Comparison of ENCODE assay signal across 13 cellular contexts in the genomic region with DNA sequence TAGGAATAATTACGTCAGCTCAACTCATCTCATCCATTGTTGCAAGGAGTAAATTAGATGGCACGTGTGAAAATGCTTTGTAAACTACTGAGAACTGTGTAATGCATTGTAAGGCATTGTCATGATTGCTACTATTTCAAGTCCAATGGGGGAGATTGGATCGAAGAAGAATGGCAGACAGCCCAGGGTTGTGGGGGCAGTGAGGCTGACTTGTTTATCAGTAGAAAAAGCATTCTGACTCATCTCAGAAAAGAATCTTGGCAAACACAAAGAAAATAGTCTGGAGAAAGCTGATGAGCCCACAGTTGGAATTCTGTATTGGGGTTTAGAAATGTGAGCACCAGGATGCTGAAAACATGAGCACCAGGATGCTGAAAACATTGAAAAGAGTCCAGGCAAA. TPM values are rescaled to one million over a fixed set of nuclear protein-coding genes. Genes with fewer than 3 reads are reported as not detected.
A peak's percentile ranks its signal among the peaks of the same experiment; 100 is the strongest.
DNase-seq lines count a peak whose midpoint lies in the region; ATAC-seq and TF ChIP-seq lines count a peak whose summit lies in the region.
"Had no signal": no experiment of that assay in that cellular context is flagged by ENCODE, and none has a peak within 500 bp of the region (broad histone marks: within the 10 kb centered on the region; RNA-seq: fewer than 3 reads in every experiment).

No MANE protein-coding gene starts in this region.

- POLR2A ChIA-PET in AG04450 (lab: Yijun Ruan, JAX) = no interaction called here

- H3K27me3 ChIP-seq in AG04450 (ENCODE audit: control insufficient read depth, insufficient read depth, low read length) = no peaks in the 10 kb centered on the region
- H3K27me3 ChIP-seq: thyroid gland had no signal

- no peak overlapping the region for H3K4me3 ChIP-seq in AG04450 (ENCODE audit: low read depth, low read length)
- H3K4me3 ChIP-seq in epithelial cell of proximal tubule (ENCODE audit: low read depth, low read length) = no peak overlapping the region
- H3K4me3 ChIP-seq: thyroid gland had no signal

- no peak for ATAC-seq in HG03378 (IDR thresholded peaks at IDR 0.05; ENCODE audit: unreplicated experiment)

- TF ChIP-seq CTCF in AG04450 (IDR thresholded peaks at IDR 0.05; ENCODE audit: low read depth, low read length) = no peak
- no peak for TF ChIP-seq CTCF in epithelial cell of proximal tubule (conservative IDR thresholded peaks at IDR 0.05; ENCODE audit: low read depth, low read length)

- H3K27ac ChIP-seq in AG04450 (ENCODE audit: low read depth, low read length) = peak overlapping the region; percentile 67
- H3K27ac ChIP-seq: thyroid gland had no signal

- DNase-seq in AG04450 (ENCODE audit: low read depth, low spot score) = peak; percentile 84
- DNase-seq in M059J (ENCODE audit: low read depth) = peak; percentile 86
- peak; percentile 15 for DNase-seq in epithelial cell of proximal tubule (ENCODE audit: low read depth)
- peak; percentile 83 for DNase-seq in non-pigmented ciliary epithelial cell (ENCODE audit: low read depth)
- no peak for DNase-seq in activated gamma-delta T cell treated with Interleukin-2 at 50 U/mL for 16 hours
- no peak for DNase-seq in RKO (ENCODE audit: low spot score)
- no peak for DNase-seq in KG1 (lab: John Stamatoyannopoulos, UW)
- DNase-seq: activated CD4-positive, alpha-beta memory T cell treated with anti-CD3 and anti-CD28 coated beads, Interleukin-2, amount 10 ng/mL, durations not matched to agents 7 days and 5 days; GF-D8; MM.1S; NCI-H69; thyroid gland had no signal

- H3K9me3 ChIP-seq in AG04450 (ENCODE audit: control insufficient read depth, insufficient read depth, low read length) = no peaks in the 10 kb centered on the region
- H3K9me3 ChIP-seq: thyroid gland had no signal

- CTCF ChIA-PET in AG04450 (lab: Charles Lee) = interaction anchor here (1.2 kb wide), 1 partner anchor 68 kb away, joined by 5 read pairs; no protein-coding TSS in a partner anchor

RNA-seq across cellular contexts. Expression of a gene that starts 28.0 kb away (rescaled TPM):
- polyA plus RNA-seq in AG04450 (2011; rRNA removed) = 117 and 179 TPM in 2 replicates
- 168 and 222 TPM in 2 replicates for polyA minus RNA-seq in AG04450 (2011; rRNA and poly(A)+ RNA removed)
- total RNA-seq in M059J (2014; rRNA removed; shearing (Covaris generic)) = 77.3 and 164 TPM in 2 replicates
- 25.8 and 45.9 TPM in 2 replicates for total RNA-seq in epithelial cell of proximal tubule

Comparison
In these comparisons a context has a peak if more than half of its experiments do, and no peak if none do; other contexts are left out.
1. DNase-seq: peak in AG04450 (single experiment), M059J (single experiment), epithelial cell of proximal tubule (single experiment) and non-pigmented ciliary epithelial cell (single experiment); none in activated gamma-delta T cell treated with Interleukin-2 at 50 U/mL for 16 hours (single experiment), RKO (single experiment) and KG1 (single experiment).